6 cellular contexts compared by ENCODE assay signal in the genomic region with DNA sequence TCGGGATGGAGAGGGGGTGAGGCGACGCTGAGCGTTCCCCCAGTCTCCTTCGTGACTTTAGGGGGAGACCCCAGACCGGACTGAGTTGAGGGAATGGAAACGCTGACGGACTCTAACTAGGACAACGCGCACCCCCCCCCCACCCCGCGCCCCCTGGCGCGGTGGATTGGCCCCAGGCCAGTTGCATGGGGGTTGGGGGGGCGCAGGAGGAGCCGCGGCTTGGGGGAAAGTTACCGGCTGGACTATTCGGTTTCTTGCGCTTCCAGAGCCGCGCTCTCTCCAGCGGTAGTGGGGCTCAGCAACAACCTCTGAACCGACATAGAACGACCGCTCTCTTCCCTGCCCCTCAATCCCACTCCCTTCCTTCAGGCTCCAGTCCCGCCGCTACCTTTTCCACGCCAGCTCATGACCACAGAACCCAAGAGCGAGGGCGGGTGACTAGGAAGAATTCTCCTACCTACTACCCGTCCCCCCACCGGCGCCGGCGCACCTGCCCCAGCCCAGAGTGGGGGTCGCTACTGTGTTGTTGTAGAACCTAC.
DNase-seq lines count a peak whose midpoint lies in the region; ATAC-seq and TF ChIP-seq lines count a peak whose summit lies in the region.

No MANE protein-coding gene starts in this region.

- H3K27ac Mint-ChIP-seq in central memory CD8-positive, alpha-beta T cell (ENCODE audit: low read depth) = peak overlapping the region; percentile 92

- peaks cover 33% of the 10 kb centered on the region for H3K4me1 ChIP-seq in ACC112 (ENCODE audit: control insufficient read depth, insufficient read depth, low read length, unreplicated experiment)
- H3K4me1 ChIP-seq in MM.1S (ENCODE audit: low read length) = peaks cover 24% of the 10 kb centered on the region
- H3K4me1 ChIP-seq in neutrophil (ENCODE audit: control insufficient read depth in 1 of 2, insufficient read depth in 1 of 2, low read depth in 1 of 2, low read length in 1 of 2) = peaks cover 69 to 77% of the 10 kb centered on the region in 2 experiments

- peak overlapping the region; percentile 93 for H3K4me3 ChIP-seq in ACC112 (ENCODE audit: low read depth, low read length)
- peak overlapping the region; percentile 99 for H3K4me3 ChIP-seq in MM.1S (ENCODE audit: low read length)
- H3K4me3 ChIP-seq in neutrophil (ENCODE audit: low read depth in 1 of 2, low read length in 1 of 2) = peak overlapping the region; percentile 85 to 100

- H3K27me3 ChIP-seq in ACC112 (ENCODE audit: insufficient read depth, low read length) (no peaks in the 10 kb centered on the region), MM.1S (replicated peaks; ENCODE audit: insufficient read depth, low read length) (no peaks in the 10 kb centered on the region), neutrophil (no peaks in the 10 kb centered on the region)

- H3K9me2 ChIP-seq in MM.1S (replicated peaks; ENCODE audit: insufficient read depth, low read length) = no peaks in the 10 kb centered on the region

- H3K9me3 Mint-ChIP-seq in central memory CD8-positive, alpha-beta T cell = no peaks in the 10 kb centered on the region

- H2AFZ ChIP-seq in ACC112 (ENCODE audit: low read length, unreplicated experiment) (no peak overlapping the region), MM.1S (ENCODE audit: low read length) (peak overlapping the region; percentile 16)

- H3K9me3 ChIP-seq in MM.1S (replicated peaks; ENCODE audit: insufficient read depth, low read length) (no peaks in the 10 kb centered on the region), neutrophil (no peaks in the 10 kb centered on the region)

- H3K36me3 ChIP-seq in ACC112 (ENCODE audit: insufficient read depth, low read length) (no peaks in the 10 kb centered on the region), MM.1S (replicated peaks; ENCODE audit: insufficient read depth, low read length) (no peaks in the 10 kb centered on the region), neutrophil (no peaks in the 10 kb centered on the region)

- TF ChIP-seq CTCF in MM.1S (IDR thresholded peaks at IDR 0.05; ENCODE audit: low read length) = no peak
- no peak for TF ChIP-seq CTCF in neutrophil (IDR thresholded peaks at IDR 0.05)

- H3K9ac ChIP-seq in MM.1S (ENCODE audit: low read length) = peak overlapping the region; percentile 91

- peak overlapping the region; percentile 76 for H3K27ac ChIP-seq in ACC112 (ENCODE audit: low read depth, low read length)
- H3K27ac ChIP-seq in MM.1S (ENCODE audit: low read length) = peak overlapping the region; percentile 32; the same call in 1 of the 2 replicates
- peak overlapping the region; percentile 97 for H3K27ac ChIP-seq in neutrophil

- H3K4me2 ChIP-seq in MM.1S (ENCODE audit: low read depth, low read length) = peak overlapping the region; percentile 81

- H3K4me1 Mint-ChIP-seq in central memory CD8-positive, alpha-beta T cell = peaks cover 58% of the 10 kb centered on the region

- H3K79me2 ChIP-seq in ACC112 (ENCODE audit: control insufficient read depth, insufficient read depth, low read length, unreplicated experiment) (peaks cover 53% of the 10 kb centered on the region), MM.1S (ENCODE audit: low read length) (peaks cover 57% of the 10 kb centered on the region)

- peaks cover 58% of the 10 kb centered on the region for H3F3A ChIP-seq in MM.1S (ENCODE audit: insufficient read depth, low read length)

- ATAC-seq in central memory CD8-positive, alpha-beta T cell (replicated peaks; ENCODE audit: extremely low read depth, poor library complexity, severe bottlenecking) = no peak
- ATAC-seq in GM19035 (IDR thresholded peaks at IDR 0.05; ENCODE audit: unreplicated experiment) = no peak

- no peaks in the 10 kb centered on the region for H3K27me3 Mint-ChIP-seq in central memory CD8-positive, alpha-beta T cell

- peaks cover 10% of the 10 kb centered on the region for H3K36me3 Mint-ChIP-seq in central memory CD8-positive, alpha-beta T cell (ENCODE audit: insufficient read depth)

- H4K20me1 ChIP-seq in MM.1S (ENCODE audit: insufficient read depth, low read length) = no peaks in the 10 kb centered on the region

- DNase-seq in MM.1S (peak; percentile 35), hepatic stellate cell (ENCODE audit: low spot score) (no peak)
- no peak for DNase-seq in central memory CD8-positive, alpha-beta T cell (ENCODE audit: low spot score in 2 of 2)

- peak overlapping the region; percentile 94 for H3K4me3 Mint-ChIP-seq in central memory CD8-positive, alpha-beta T cell

Comparison
In these comparisons a context has a peak if more than half of its experiments do, and no peak if none do; other contexts are left out.
1. H3K27ac ChIP-seq: peak in every context shown above with its lines; median percentile 97 in neutrophil; 76 in ACC112; 32 in MM.1S.